Comparison of ENCODE assay signal across 1 cellular context in genomic region chr6:157732007-157732406, GRCh38.
TF ChIP-seq lines count a peak whose summit lies in the region.

No MANE protein-coding gene starts in this region.

TF ChIP-seq in HCT116, 20 proteins besides CTCF, POLR2A, EP300 and RAD21 (continued from another document):
- TF ChIP-seq REST (IDR thresholded peaks at IDR 0.05; ENCODE audit: low read depth), result no peak
- TF ChIP-seq SP1 (IDR thresholded peaks at IDR 0.05; ENCODE audit: low read depth), result no peak
- TF ChIP-seq FOSL1 (IDR thresholded peaks at IDR 0.05; ENCODE audit: low read depth), result no peak
- TF ChIP-seq ZFX (IDR thresholded peaks at IDR 0.05), result no peak
- TF ChIP-seq TCF7L2 (IDR thresholded peaks at IDR 0.05; ENCODE audit: borderline replicate concordance, extremely low read depth, insufficient read depth, insufficient read length), result no peak
- no peak for TF ChIP-seq YY1 (IDR thresholded peaks at IDR 0.05; ENCODE audit: extremely low read depth, insufficient replicate concordance, low read depth, low read length)
- no peak for TF ChIP-seq ZBTB33 (IDR thresholded peaks at IDR 0.05; ENCODE audit: extremely low read depth, insufficient replicate concordance, low read length)
- no peak for TF ChIP-seq EZH2phosphoT487 (IDR thresholded peaks at IDR 0.05; ENCODE audit: borderline replicate concordance)
